1 cellular context compared by ENCODE assay signal in genomic region chr6:45417461-45417860, GRCh38.
TF ChIP-seq lines count a peak whose summit lies in the region.

No MANE protein-coding gene starts in this region.

TF ChIP-seq in K562, 482 proteins besides CTCF, POLR2A, EP300 and RAD21 (continued from another document):
- TF ChIP-seq ZBTB40 (IDR thresholded peaks at IDR 0.05) (peak; percentile 83), ZBTB40 (CRISPR knock-in tag; IDR thresholded peaks at IDR 0.05) (no peak), NCOA4 (IDR thresholded peaks at IDR 0.05; ENCODE audit: partially characterized antibody) (no peak), ASH1L (IDR thresholded peaks at IDR 0.05; ENCODE audit: borderline replicate concordance, low read depth, partially characterized antibody) (no peak), NFE2L1 (tag; IDR thresholded peaks at IDR 0.05; ENCODE audit: borderline replicate concordance, low read depth) (no peak)
